ENCODE assay signal across 1 cellular context in genomic region chr20:3767434-3768341, GRCh38.
A peak's percentile ranks its signal among the peaks of the same experiment; 100 is the strongest.
TF ChIP-seq lines count a peak whose summit lies in the region.

Gene ADISSP (minus strand): TSS chr20:3767753. CDS start chr20:3760100, 7,653 bp downstream.

TF ChIP-seq in HepG2, 621 proteins besides CTCF, POLR2A, EP300 and RAD21 (continued from another document and continues in another):
- TF ChIP-seq, protein P1, sequence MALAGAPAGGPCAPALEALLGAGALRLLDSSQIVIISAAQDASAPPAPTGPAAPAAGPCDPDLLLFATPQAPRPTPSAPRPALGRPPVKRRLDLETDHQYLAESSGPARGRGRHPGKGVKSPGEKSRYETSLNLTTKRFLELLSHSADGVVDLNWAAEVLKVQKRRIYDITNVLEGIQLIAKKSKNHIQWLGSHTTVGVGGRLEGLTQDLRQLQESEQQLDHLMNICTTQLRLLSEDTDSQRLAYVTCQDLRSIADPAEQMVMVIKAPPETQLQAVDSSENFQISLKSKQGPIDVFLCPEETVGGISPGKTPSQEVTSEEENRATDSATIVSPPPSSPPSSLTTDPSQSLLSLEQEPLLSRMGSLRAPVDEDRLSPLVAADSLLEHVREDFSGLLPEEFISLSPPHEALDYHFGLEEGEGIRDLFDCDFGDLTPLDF (CRISPR knock-in tag; IDR thresholded peaks at IDR 0.05) = peak; percentile 91
- TF ChIP-seq ZNF264 (CRISPR knock-in tag; IDR thresholded peaks at IDR 0.05) (peak; percentile 93; the same call in 1 of the 2 replicates), ARNTL (CRISPR knock-in tag; IDR thresholded peaks at IDR 0.05) (peak; percentile 92), ZNF160 (CRISPR knock-in tag; IDR thresholded peaks at IDR 0.05) (peak; percentile 89), ZNF563 (CRISPR knock-in tag; IDR thresholded peaks at IDR 0.05) (peak; percentile 95; the same call in 1 of the 2 replicates), BHLHE40 (IDR thresholded peaks at IDR 0.05; ENCODE audit: low read length) (peak; percentile 98), NFYC (CRISPR knock-in tag; IDR thresholded peaks at IDR 0.05) (peak; percentile 93), ZNF280D (CRISPR knock-in tag; IDR thresholded peaks at IDR 0.05) (peak; percentile 29; the same call in 1 of the 2 replicates), ZNF292 (CRISPR knock-in tag; IDR thresholded peaks at IDR 0.05; ENCODE audit: borderline replicate concordance, low read depth) (no peak), ZNF616 (CRISPR knock-in tag; IDR thresholded peaks at IDR 0.05; ENCODE audit: low read depth) (no peak), ZNF274 (CRISPR knock-in tag; IDR thresholded peaks at IDR 0.05) (peak; percentile 89; the same call in 1 of the 2 replicates), ZNF496 (CRISPR knock-in tag; IDR thresholded peaks at IDR 0.05; ENCODE audit: insufficient replicate concordance) (no peak), ZBTB37 (CRISPR knock-in tag; IDR thresholded peaks at IDR 0.05) (no peak), FLYWCH1 (CRISPR knock-in tag; IDR thresholded peaks at IDR 0.05) (peak; percentile 68; the same call in 1 of the 2 replicates), STAG1 (CRISPR knock-in tag; IDR thresholded peaks at IDR 0.05) (peak; percentile 10), MYC (CRISPR knock-in tag; IDR thresholded peaks at IDR 0.05; ENCODE audit: borderline replicate concordance) (peak; percentile 98), SIX4 (CRISPR knock-in tag; IDR thresholded peaks at IDR 0.05) (peak; percentile 60; the same call in 1 of the 2 replicates), RFX1 (IDR thresholded peaks at IDR 0.05) (no peak), ZNF251 (CRISPR knock-in tag; IDR thresholded peaks at IDR 0.05) (0 out of 2 replicates have a peak, but pooled peaks have one; percentile 97), ELF1 (CRISPR knock-in tag; IDR thresholded peaks at IDR 0.05) (peak; percentile 87), SRY (CRISPR knock-in tag; IDR thresholded peaks at IDR 0.05) (peak; percentile 61; the same call in 1 of the 2 replicates), TMF1 (CRISPR knock-in tag; IDR thresholded peaks at IDR 0.05; ENCODE audit: low read depth) (peak; percentile 92), ZNF143 (CRISPR knock-in tag; IDR thresholded peaks at IDR 0.05) (peak; percentile 63; the same call in 1 of the 2 replicates), CENPBD1 (CRISPR knock-in tag; IDR thresholded peaks at IDR 0.05; ENCODE audit: borderline replicate concordance, low read depth) (no peak), EZH2 (conservative IDR thresholded peaks at IDR 0.05; ENCODE audit: low read depth, low read length) (no peak), ZNF350 (CRISPR knock-in tag; IDR thresholded peaks at IDR 0.05; ENCODE audit: borderline replicate concordance, low read depth) (peak; percentile 82)
- TF ChIP-seq, protein P2, sequence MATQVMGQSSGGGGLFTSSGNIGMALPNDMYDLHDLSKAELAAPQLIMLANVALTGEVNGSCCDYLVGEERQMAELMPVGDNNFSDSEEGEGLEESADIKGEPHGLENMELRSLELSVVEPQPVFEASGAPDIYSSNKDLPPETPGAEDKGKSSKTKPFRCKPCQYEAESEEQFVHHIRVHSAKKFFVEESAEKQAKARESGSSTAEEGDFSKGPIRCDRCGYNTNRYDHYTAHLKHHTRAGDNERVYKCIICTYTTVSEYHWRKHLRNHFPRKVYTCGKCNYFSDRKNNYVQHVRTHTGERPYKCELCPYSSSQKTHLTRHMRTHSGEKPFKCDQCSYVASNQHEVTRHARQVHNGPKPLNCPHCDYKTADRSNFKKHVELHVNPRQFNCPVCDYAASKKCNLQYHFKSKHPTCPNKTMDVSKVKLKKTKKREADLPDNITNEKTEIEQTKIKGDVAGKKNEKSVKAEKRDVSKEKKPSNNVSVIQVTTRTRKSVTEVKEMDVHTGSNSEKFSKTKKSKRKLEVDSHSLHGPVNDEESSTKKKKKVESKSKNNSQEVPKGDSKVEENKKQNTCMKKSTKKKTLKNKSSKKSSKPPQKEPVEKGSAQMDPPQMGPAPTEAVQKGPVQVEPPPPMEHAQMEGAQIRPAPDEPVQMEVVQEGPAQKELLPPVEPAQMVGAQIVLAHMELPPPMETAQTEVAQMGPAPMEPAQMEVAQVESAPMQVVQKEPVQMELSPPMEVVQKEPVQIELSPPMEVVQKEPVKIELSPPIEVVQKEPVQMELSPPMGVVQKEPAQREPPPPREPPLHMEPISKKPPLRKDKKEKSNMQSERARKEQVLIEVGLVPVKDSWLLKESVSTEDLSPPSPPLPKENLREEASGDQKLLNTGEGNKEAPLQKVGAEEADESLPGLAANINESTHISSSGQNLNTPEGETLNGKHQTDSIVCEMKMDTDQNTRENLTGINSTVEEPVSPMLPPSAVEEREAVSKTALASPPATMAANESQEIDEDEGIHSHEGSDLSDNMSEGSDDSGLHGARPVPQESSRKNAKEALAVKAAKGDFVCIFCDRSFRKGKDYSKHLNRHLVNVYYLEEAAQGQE (IDR thresholded peaks at IDR 0.05; ENCODE audit: borderline replicate concordance in 1 of 2, low read depth in 1 of 2, low read length in 2 of 2) = no peak
- TF ChIP-seq, protein P3, sequence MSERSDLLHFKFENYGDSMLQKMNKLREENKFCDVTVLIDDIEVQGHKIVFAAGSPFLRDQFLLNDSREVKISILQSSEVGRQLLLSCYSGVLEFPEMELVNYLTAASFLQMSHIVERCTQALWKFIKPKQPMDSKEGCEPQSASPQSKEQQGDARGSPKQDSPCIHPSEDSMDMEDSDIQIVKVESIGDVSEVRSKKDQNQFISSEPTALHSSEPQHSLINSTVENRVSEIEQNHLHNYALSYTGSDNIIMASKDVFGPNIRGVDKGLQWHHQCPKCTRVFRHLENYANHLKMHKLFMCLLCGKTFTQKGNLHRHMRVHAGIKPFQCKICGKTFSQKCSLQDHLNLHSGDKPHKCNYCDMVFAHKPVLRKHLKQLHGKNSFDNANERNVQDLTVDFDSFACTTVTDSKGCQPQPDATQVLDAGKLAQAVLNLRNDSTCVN (CRISPR knock-in tag; IDR thresholded peaks at IDR 0.05; ENCODE audit: borderline replicate concordance) = peak; percentile 77
- TF ChIP-seq, protein P4, sequence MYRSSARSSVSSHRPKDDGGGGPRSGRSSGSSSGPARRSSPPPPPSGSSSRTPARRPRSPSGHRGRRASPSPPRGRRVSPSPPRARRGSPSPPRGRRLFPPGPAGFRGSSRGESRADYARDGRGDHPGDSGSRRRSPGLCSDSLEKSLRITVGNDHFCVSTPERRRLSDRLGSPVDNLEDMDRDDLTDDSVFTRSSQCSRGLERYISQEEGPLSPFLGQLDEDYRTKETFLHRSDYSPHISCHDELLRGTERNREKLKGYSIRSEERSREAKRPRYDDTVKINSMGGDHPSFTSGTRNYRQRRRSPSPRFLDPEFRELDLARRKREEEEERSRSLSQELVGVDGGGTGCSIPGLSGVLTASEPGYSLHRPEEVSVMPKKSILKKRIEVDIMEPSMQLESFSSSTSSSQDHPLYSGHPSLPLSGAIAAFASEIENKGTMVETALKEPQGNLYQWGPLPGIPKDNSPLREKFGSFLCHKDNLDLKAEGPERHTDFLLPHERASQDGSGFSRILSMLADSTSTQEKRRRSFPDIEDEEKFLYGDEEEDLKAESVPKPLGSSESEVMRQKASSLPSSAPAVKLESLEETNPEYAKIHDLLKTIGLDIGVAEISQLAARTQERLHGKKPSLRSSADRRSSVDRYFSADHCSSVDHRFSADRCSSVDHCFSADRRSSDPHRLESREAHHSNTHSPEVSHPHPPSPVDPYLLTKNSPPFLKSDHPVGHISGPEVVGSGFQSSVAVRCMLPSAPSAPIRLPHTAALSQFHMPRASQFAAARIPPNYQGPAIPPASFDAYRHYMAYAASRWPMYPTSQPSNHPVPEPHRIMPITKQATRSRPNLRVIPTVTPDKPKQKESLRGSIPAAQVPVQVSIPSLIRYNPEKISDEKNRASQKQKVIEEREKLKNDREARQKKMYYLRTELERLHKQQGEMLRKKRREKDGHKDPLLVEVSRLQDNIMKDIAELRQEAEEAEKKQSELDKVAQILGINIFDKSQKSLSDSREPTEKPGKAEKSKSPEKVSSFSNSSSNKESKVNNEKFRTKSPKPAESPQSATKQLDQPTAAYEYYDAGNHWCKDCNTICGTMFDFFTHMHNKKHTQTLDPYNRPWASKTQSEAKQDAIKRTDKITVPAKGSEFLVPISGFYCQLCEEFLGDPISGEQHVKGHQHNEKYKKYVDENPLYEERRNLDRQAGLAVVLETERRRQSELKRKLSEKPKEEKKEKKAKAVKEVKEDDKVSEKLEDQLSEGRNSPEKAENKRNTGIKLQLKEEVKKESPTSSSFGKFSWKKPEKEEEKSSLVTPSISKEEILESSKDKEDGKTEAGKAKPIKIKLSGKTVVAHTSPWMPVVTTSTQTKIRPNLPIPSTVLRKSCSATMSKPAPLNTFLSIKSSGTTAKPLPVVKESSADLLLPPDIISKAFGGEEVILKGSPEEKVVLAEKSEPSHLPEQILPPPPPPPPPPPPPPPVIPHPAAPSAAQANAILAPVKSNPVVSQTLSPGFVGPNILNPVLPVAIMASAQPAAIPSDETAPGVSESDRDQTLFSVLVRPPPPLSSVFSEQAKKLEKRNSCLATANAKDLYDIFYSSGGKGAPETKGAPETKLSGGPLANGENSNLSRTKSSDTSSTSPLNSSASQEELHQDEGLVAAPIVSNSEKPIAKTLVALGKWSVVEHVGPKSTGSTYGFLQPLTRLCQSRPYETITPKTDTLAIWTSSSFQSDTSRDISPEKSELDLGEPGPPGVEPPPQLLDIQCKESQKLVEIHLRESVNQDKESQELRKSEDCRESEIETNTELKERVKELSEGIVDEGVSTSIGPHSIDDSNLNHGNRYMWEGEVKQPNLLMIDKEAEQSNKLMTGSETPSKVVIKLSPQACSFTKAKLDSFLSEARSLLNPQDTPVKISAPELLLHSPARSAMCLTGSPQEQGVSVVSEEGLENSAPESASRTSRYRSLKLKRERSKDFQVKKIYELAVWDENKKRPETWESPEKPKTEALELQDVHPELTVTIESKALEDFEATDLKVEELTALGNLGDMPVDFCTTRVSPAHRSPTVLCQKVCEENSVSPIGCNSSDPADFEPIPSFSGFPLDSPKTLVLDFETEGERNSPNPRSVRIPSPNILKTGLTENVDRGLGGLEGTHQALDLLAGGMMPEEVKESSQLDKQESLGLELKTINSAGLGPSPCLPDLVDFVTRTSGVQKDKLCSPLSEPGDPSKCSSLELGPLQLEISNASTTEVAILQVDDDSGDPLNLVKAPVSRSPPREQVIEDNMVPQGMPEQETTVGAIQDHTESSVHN (CRISPR knock-in tag; IDR thresholded peaks at IDR 0.05) = peak; percentile 75; the same call in 1 of the 2 replicates
